ENCODE assay signal across 2 cellular contexts in the genomic region with DNA sequence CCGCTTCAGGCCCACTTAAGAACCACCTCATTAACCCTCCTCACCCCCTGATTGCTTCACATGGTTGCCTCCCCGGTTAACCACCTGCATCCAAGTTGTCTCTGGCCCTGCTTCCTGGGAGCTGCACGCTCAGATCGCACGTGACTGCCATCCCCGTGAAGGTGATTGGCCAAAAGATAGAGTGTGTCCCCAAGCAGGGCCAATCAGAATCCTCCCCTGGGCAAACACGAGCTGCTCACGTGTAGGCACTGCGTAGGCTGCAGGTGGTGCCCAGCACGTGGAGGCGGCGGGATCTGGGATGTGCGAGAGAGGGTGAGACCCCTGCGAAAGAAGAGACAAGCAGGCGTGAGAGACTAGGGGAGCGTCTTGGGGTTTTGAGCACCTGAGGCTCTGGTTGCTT.
TF ChIP-seq lines count a peak whose summit lies in the region.

No MANE protein-coding gene starts in this region.

TF ChIP-seq in GM23338, 12 proteins besides CTCF, POLR2A, EP300 and RAD21 (continued from another document):
- TF ChIP-seq, protein P1, sequence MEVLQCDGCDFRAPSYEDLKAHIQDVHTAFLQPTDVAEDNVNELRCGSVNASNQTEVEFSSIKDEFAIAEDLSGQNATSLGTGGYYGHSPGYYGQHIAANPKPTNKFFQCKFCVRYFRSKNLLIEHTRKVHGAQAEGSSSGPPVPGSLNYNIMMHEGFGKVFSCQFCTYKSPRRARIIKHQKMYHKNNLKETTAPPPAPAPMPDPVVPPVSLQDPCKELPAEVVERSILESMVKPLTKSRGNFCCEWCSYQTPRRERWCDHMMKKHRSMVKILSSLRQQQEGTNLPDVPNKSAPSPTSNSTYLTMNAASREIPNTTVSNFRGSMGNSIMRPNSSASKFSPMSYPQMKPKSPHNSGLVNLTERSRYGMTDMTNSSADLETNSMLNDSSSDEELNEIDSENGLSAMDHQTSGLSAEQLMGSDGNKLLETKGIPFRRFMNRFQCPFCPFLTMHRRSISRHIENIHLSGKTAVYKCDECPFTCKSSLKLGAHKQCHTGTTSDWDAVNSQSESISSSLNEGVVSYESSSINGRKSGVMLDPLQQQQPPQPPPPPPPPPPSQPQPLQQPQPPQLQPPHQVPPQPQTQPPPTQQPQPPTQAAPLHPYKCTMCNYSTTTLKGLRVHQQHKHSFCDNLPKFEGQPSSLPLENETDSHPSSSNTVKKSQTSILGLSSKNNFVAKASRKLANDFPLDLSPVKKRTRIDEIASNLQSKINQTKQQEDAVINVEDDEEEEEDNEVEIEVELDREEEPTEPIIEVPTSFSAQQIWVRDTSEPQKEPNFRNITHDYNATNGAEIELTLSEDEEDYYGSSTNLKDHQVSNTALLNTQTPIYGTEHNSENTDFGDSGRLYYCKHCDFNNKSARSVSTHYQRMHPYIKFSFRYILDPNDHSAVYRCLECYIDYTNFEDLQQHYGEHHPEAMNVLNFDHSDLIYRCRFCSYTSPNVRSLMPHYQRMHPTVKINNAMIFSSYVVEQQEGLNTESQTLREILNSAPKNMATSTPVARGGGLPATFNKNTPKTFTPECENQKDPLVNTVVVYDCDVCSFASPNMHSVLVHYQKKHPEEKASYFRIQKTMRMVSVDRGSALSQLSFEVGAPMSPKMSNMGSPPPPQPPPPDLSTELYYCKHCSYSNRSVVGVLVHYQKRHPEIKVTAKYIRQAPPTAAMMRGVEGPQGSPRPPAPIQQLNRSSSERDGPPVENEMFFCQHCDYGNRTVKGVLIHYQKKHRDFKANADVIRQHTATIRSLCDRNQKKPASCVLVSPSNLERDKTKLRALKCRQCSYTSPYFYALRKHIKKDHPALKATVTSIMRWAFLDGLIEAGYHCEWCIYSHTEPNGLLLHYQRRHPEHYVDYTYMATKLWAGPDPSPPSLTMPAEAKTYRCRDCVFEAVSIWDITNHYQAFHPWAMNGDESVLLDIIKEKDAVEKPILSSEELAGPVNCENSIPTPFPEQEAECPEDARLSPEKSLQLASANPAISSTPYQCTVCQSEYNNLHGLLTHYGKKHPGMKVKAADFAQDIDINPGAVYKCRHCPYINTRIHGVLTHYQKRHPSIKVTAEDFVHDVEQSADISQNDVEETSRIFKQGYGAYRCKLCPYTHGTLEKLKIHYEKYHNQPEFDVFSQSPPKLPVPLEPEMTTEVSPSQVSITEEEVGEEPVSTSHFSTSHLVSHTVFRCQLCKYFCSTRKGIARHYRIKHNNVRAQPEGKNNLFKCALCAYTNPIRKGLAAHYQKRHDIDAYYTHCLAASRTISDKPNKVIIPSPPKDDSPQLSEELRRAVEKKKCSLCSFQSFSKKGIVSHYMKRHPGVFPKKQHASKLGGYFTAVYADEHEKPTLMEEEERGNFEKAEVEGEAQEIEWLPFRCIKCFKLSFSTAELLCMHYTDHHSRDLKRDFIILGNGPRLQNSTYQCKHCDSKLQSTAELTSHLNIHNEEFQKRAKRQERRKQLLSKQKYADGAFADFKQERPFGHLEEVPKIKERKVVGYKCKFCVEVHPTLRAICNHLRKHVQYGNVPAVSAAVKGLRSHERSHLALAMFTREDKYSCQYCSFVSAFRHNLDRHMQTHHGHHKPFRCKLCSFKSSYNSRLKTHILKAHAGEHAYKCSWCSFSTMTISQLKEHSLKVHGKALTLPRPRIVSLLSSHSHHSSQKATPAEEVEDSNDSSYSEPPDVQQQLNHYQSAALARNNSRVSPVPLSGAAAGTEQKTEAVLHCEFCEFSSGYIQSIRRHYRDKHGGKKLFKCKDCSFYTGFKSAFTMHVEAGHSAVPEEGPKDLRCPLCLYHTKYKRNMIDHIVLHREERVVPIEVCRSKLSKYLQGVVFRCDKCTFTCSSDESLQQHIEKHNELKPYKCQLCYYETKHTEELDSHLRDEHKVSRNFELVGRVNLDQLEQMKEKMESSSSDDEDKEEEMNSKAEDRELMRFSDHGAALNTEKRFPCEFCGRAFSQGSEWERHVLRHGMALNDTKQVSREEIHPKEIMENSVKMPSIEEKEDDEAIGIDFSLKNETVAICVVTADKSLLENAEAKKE (CRISPR knock-in tag; IDR thresholded peaks at IDR 0.05): no peak

TF ChIP-seq in SK-N-SH treated with all-trans-retinoic acid at 6 μM for 48 hours, 23 proteins besides CTCF, POLR2A, EP300 and RAD21 (continued from another document):
- TF ChIP-seq, protein P2, sequence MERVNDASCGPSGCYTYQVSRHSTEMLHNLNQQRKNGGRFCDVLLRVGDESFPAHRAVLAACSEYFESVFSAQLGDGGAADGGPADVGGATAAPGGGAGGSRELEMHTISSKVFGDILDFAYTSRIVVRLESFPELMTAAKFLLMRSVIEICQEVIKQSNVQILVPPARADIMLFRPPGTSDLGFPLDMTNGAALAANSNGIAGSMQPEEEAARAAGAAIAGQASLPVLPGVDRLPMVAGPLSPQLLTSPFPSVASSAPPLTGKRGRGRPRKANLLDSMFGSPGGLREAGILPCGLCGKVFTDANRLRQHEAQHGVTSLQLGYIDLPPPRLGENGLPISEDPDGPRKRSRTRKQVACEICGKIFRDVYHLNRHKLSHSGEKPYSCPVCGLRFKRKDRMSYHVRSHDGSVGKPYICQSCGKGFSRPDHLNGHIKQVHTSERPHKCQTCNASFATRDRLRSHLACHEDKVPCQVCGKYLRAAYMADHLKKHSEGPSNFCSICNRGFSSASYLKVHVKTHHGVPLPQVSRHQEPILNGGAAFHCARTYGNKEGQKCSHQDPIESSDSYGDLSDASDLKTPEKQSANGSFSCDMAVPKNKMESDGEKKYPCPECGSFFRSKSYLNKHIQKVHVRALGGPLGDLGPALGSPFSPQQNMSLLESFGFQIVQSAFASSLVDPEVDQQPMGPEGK (CRISPR knock-in tag; IDR thresholded peaks at IDR 0.05; ENCODE audit: borderline replicate concordance): no peak
- no peak for TF ChIP-seq ARNTL (CRISPR knock-in tag; IDR thresholded peaks at IDR 0.05; ENCODE audit: borderline replicate concordance, low read depth)
- TF ChIP-seq TOX (CRISPR knock-in tag; IDR thresholded peaks at IDR 0.05; ENCODE audit: borderline replicate concordance): no peak
- no peak for TF ChIP-seq ZNF8 (CRISPR knock-in tag; IDR thresholded peaks at IDR 0.05)
- TF ChIP-seq CSDC2 (CRISPR knock-in tag; IDR thresholded peaks at IDR 0.05): no peak
- TF ChIP-seq, protein P3, sequence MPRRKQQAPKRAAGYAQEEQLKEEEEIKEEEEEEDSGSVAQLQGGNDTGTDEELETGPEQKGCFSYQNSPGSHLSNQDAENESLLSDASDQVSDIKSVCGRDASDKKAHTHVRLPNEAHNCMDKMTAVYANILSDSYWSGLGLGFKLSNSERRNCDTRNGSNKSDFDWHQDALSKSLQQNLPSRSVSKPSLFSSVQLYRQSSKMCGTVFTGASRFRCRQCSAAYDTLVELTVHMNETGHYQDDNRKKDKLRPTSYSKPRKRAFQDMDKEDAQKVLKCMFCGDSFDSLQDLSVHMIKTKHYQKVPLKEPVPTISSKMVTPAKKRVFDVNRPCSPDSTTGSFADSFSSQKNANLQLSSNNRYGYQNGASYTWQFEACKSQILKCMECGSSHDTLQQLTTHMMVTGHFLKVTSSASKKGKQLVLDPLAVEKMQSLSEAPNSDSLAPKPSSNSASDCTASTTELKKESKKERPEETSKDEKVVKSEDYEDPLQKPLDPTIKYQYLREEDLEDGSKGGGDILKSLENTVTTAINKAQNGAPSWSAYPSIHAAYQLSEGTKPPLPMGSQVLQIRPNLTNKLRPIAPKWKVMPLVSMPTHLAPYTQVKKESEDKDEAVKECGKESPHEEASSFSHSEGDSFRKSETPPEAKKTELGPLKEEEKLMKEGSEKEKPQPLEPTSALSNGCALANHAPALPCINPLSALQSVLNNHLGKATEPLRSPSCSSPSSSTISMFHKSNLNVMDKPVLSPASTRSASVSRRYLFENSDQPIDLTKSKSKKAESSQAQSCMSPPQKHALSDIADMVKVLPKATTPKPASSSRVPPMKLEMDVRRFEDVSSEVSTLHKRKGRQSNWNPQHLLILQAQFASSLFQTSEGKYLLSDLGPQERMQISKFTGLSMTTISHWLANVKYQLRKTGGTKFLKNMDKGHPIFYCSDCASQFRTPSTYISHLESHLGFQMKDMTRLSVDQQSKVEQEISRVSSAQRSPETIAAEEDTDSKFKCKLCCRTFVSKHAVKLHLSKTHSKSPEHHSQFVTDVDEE (CRISPR knock-in tag; IDR thresholded peaks at IDR 0.05): no peak
- TF ChIP-seq SNAI2 (CRISPR knock-in tag; IDR thresholded peaks at IDR 0.05): no peak
